24 cellular contexts compared by ENCODE assay signal in genomic region chr17:1200440-1200839, GRCh38. TPM values are rescaled to one million over a fixed set of nuclear protein-coding genes. Genes with fewer than 3 reads are reported as not detected.
DNase-seq lines count a peak whose midpoint lies in the region; ATAC-seq and TF ChIP-seq lines count a peak whose summit lies in the region.
"Had no signal": no experiment of that assay in that cellular context is flagged by ENCODE, and none has a peak within 500 bp of the region (broad histone marks: within the 10 kb centered on the region; RNA-seq: fewer than 3 reads in every experiment).

No MANE protein-coding gene starts in this region.

- H3K36me3 ChIP-seq in Karpas-422 (ENCODE audit: insufficient read depth, low read length) (peaks cover 19% of the 10 kb centered on the region), osteoblast (ENCODE audit: insufficient read depth, low read length) (no peaks in the 10 kb centered on the region)
- H3K36me3 ChIP-seq: brain microvascular endothelial cell had no signal

- no peak for ATAC-seq in activated naive CD8-positive, alpha-beta T cell treated with anti-CD3 and anti-CD28 coated beads, Interleukin-2, amount 50 U/mL, for 24 hours
- ATAC-seq: psoas muscle, SK-N-SH treated with all-trans-retinoic acid at 6 μM for 48 hours had no signal

- H3K79me2 ChIP-seq in Karpas-422 (ENCODE audit: low read length) (peaks cover 70% of the 10 kb centered on the region), osteoblast (ENCODE audit: insufficient read depth, low read length) (no peaks in the 10 kb centered on the region)
- H3K79me2 ChIP-seq: hepatocyte had no signal

- TF ChIP-seq CTCF in osteoblast (IDR thresholded peaks at IDR 0.05; ENCODE audit: extremely low read depth, low read depth, low read length), result no peak

- H3K27ac ChIP-seq in Karpas-422 (ENCODE audit: low read length), result peak overlapping the region; percentile 90
- H3K27ac ChIP-seq in osteoblast (ENCODE audit: low read depth, low read length), result no peak overlapping the region
- H3K27ac ChIP-seq: A549, brain microvascular endothelial cell, hepatocyte, psoas muscle had no signal

- peak overlapping the region; percentile 61 for H3K4me2 ChIP-seq in Karpas-422 (ENCODE audit: low read depth, low read length, poor library complexity, severe bottlenecking)
- H3K4me2 ChIP-seq in osteoblast (ENCODE audit: insufficient read depth, low read length), result no peak overlapping the region
- H3K4me2 ChIP-seq: A549, hepatocyte, smooth muscle cell had no signal

- H2AFZ ChIP-seq in Karpas-422 (ENCODE audit: low read length) (no peak overlapping the region), osteoblast (ENCODE audit: low read length) (no peak overlapping the region)
- H2AFZ ChIP-seq: hepatocyte had no signal

- peak overlapping the region; percentile 50 for H3K27ac Mint-ChIP-seq in activated naive CD8-positive, alpha-beta T cell treated with anti-CD3 and anti-CD28 coated beads, Interleukin-2, amount 50 U/mL, for 24 hours
- H3K27ac Mint-ChIP-seq: dendritic cell treated with granulocyte-macrophage colony-stimulating factor and Interleukin-4, amounts not matched to agents 40 ng/mL and 50 ng/mL, for 4 days had no signal

- no peak overlapping the region for H3K4me3 ChIP-seq in Karpas-422 (ENCODE audit: low read length)
- H3K4me3 ChIP-seq in osteoblast (ENCODE audit: insufficient read depth, low read length), result no peak overlapping the region
- H3K4me3 ChIP-seq: A549, hepatocyte, lung, psoas muscle, smooth muscle cell had no signal

- H3K27me3 ChIP-seq in Karpas-422 (ENCODE audit: low read length), result no peaks in the 10 kb centered on the region
- no peaks in the 10 kb centered on the region for H3K27me3 ChIP-seq in osteoblast (ENCODE audit: insufficient read depth, low read length)
- H3K27me3 ChIP-seq: brain microvascular endothelial cell, hepatocyte had no signal

- peaks cover 52% of the 10 kb centered on the region for H3K4me1 ChIP-seq in Karpas-422 (ENCODE audit: low read length)
- no peaks in the 10 kb centered on the region for H3K4me1 ChIP-seq in osteoblast (ENCODE audit: insufficient read depth, low read length)
- H3K4me1 ChIP-seq: A549, psoas muscle had no signal

- no peak overlapping the region for H3K4me3 Mint-ChIP-seq in activated naive CD8-positive, alpha-beta T cell treated with anti-CD3 and anti-CD28 coated beads, Interleukin-2, amount 50 U/mL, for 24 hours
- H3K4me3 Mint-ChIP-seq: activated CD4-positive, alpha-beta T cell treated with anti-CD3 and anti-CD28 coated beads, Interleukin-2, amount 10 ng/mL, durations not matched to agents 7 days and 5 days had no signal

- H3K36me3 Mint-ChIP-seq in activated naive CD8-positive, alpha-beta T cell treated with anti-CD3 and anti-CD28 coated beads, Interleukin-2, amount 50 U/mL, for 24 hours (ENCODE audit: low read depth), result no peaks in the 10 kb centered on the region

- no peaks in the 10 kb centered on the region for H3K9me3 Mint-ChIP-seq in activated naive CD8-positive, alpha-beta T cell treated with anti-CD3 and anti-CD28 coated beads, Interleukin-2, amount 50 U/mL, for 24 hours
- H3K9me3 Mint-ChIP-seq: activated CD4-positive, alpha-beta T cell treated with anti-CD3 and anti-CD28 coated beads, Interleukin-2, amount 10 ng/mL, durations not matched to agents 7 days and 5 days; activated T-cell treated with anti-CD3 and anti-CD28 coated beads, Interleukin-2, amount 50 U/mL, for 24 hours; dendritic cell treated with granulocyte-macrophage colony-stimulating factor and Interleukin-4, amounts not matched to agents 40 ng/mL and 50 ng/mL, for 4 days had no signal

- H3K9ac ChIP-seq in Karpas-422 (ENCODE audit: low read length), result no peak overlapping the region

- H3K4me1 Mint-ChIP-seq in activated naive CD8-positive, alpha-beta T cell treated with anti-CD3 and anti-CD28 coated beads, Interleukin-2, amount 50 U/mL, for 24 hours, result peaks cover 65% of the 10 kb centered on the region

- no peaks in the 10 kb centered on the region for H3K9me2 ChIP-seq in Karpas-422 (replicated peaks; ENCODE audit: insufficient read depth, low read length)

- no peaks in the 10 kb centered on the region for H3K9me3 ChIP-seq in Karpas-422 (ENCODE audit: low read length)
- no peaks in the 10 kb centered on the region for H3K9me3 ChIP-seq in osteoblast (ENCODE audit: low read depth, low read length)
- H3K9me3 ChIP-seq: A549, psoas muscle had no signal

- H4K20me1 ChIP-seq in Karpas-422 (ENCODE audit: insufficient read depth, low read depth, low read length) (peaks cover 24% of the 10 kb centered on the region; the same call in 1 of the 2 replicates), osteoblast (ENCODE audit: insufficient read depth, low read length) (no peaks in the 10 kb centered on the region)

- peak; percentile 58 for DNase-seq in activated CD8-positive, alpha-beta memory T cell treated with anti-CD3 and anti-CD28 coated beads for 24 hours
- DNase-seq in activated CD8-positive, alpha-beta memory T cell treated with anti-CD3 and anti-CD28 coated beads, Interleukin-2, amount 50 U/mL, for 4 hours, result no peak
- DNase-seq in Karpas-422, result no peak
- no peak for DNase-seq in activated naive CD8-positive, alpha-beta T cell treated with anti-CD3 and anti-CD28 coated beads, Interleukin-2, amount 50 U/mL, for 24 hours
- DNase-seq in osteoblast (ENCODE audit: insufficient read length, low spot score, missing footprints), result peak; percentile 65
- DNase-seq in C1 segment of cervical spinal cord (lab: John Stamatoyannopoulos, UW), result no peak
- no peak for DNase-seq in NCI-H2081 treated with DMSO at 0.1 percent for 48 hours (lab: John Stamatoyannopoulos, UW)
- DNase-seq in inferior parietal cortex (ENCODE audit: extremely low spot score), result no peak
- DNase-seq: brain microvascular endothelial cell; foreskin fibroblast; KBM-7; NCI-H1930; NCI-H446 treated with DMSO at 0.1 percent for 48 hours; NK-92 treated with Interleukin-12 subunit alpha and Interleukin-12 subunit beta, amount 100 ng/mL, for 24 hours; psoas muscle; RPMI8226 had no signal

- no peaks in the 10 kb centered on the region for H3K27me3 Mint-ChIP-seq in activated naive CD8-positive, alpha-beta T cell treated with anti-CD3 and anti-CD28 coated beads, Interleukin-2, amount 50 U/mL, for 24 hours
- H3K27me3 Mint-ChIP-seq: activated CD4-positive, alpha-beta T cell treated with anti-CD3 and anti-CD28 coated beads, Interleukin-2, amount 10 ng/mL, durations not matched to agents 7 days and 5 days; activated T-cell treated with anti-CD3 and anti-CD28 coated beads, Interleukin-2, amount 50 U/mL, for 24 hours; dendritic cell treated with granulocyte-macrophage colony-stimulating factor and Interleukin-4, amounts not matched to agents 40 ng/mL and 50 ng/mL, for 4 days had no signal

RNA-seq across cellular contexts. Expression of gene ABR, which starts 20.7 kb away (rescaled TPM):
- total RNA-seq in Karpas-422 (2014; rRNA removed; shearing (Covaris generic); ENCODE audit: low replicate concordance), result 113 and 165 TPM in 2 replicates
- total RNA-seq in osteoblast, result 156 and 163 TPM in 2 replicates

Comparison
In these comparisons a context has a peak if more than half of its experiments do, and no peak if none do; other contexts are left out.
1. DNase-seq: peak in activated CD8-positive, alpha-beta memory T cell treated with anti-CD3 and anti-CD28 coated beads for 24 hours (single experiment) and osteoblast (single experiment); none in activated CD8-positive, alpha-beta memory T cell treated with anti-CD3 and anti-CD28 coated beads, Interleukin-2, amount 50 U/mL, for 4 hours (single experiment), Karpas-422 (single experiment), activated naive CD8-positive, alpha-beta T cell treated with anti-CD3 and anti-CD28 coated beads, Interleukin-2, amount 50 U/mL, for 24 hours (single experiment), C1 segment of cervical spinal cord (0 of 14), NCI-H2081 treated with DMSO at 0.1 percent for 48 hours (single experiment) and inferior parietal cortex (single experiment).